In genomic region chr10:61752111-61753011, GRCh38 we compare ENCODE assay signal across 8 cellular contexts.
DNase-seq lines count a peak whose midpoint lies in the region; ATAC-seq and TF ChIP-seq lines count a peak whose summit lies in the region.

No MANE protein-coding gene starts in this region.

- H3K27ac ChIP-seq in left lung (peak overlapping the region; percentile 30 to 34), esophagus muscularis mucosa (replicated peaks in 1 of 4) (no peak overlapping the region)

- peak overlapping the region; percentile 90 for H3K27ac Mint-ChIP-seq in activated CD8-positive, alpha-beta memory T cell treated with anti-CD3 and anti-CD28 coated beads, Interleukin-2, amount 10 ng/mL, durations not matched to agents 7 days and 5 days
- peak overlapping the region; percentile 85 for H3K27ac Mint-ChIP-seq in activated CD8-positive, alpha-beta T cell treated with anti-CD3 and anti-CD28 coated beads, Interleukin-2, amount 10 ng/mL, durations not matched to agents 7 days and 5 days

- H3K9me3 Mint-ChIP-seq in activated CD8-positive, alpha-beta memory T cell treated with anti-CD3 and anti-CD28 coated beads, Interleukin-2, amount 10 ng/mL, durations not matched to agents 7 days and 5 days (ENCODE audit: low read depth), result no peaks in the 10 kb centered on the region
- H3K9me3 Mint-ChIP-seq in activated CD8-positive, alpha-beta T cell treated with anti-CD3 and anti-CD28 coated beads, Interleukin-2, amount 10 ng/mL, durations not matched to agents 7 days and 5 days (ENCODE audit: insufficient read depth), result no peaks in the 10 kb centered on the region

- H3K27me3 Mint-ChIP-seq in activated CD8-positive, alpha-beta memory T cell treated with anti-CD3 and anti-CD28 coated beads, Interleukin-2, amount 10 ng/mL, durations not matched to agents 7 days and 5 days, result no peaks in the 10 kb centered on the region
- no peaks in the 10 kb centered on the region for H3K27me3 Mint-ChIP-seq in activated CD8-positive, alpha-beta T cell treated with anti-CD3 and anti-CD28 coated beads, Interleukin-2, amount 10 ng/mL, durations not matched to agents 7 days and 5 days (ENCODE audit: low read depth)

- H3K27me3 ChIP-seq in left lung (no peaks in the 10 kb centered on the region), esophagus muscularis mucosa (no peaks in the 10 kb centered on the region)

- peak; percentile 47 for ATAC-seq in activated CD8-positive, alpha-beta memory T cell treated with anti-CD3 and anti-CD28 coated beads, Interleukin-2, amount 10 ng/mL, durations not matched to agents 7 days and 5 days
- peak; percentile 64 for ATAC-seq in HG03196 (IDR thresholded peaks at IDR 0.05; ENCODE audit: unreplicated experiment)
- peak; percentile 43 for ATAC-seq in activated CD8-positive, alpha-beta T cell treated with anti-CD3 and anti-CD28 coated beads, Interleukin-2, amount 10 ng/mL, durations not matched to agents 7 days and 5 days
- ATAC-seq in left lung, result peak; percentile 80

- no peak for TF ChIP-seq EP300 in esophagus muscularis mucosa (IDR thresholded peaks at IDR 0.05)

- no peaks in the 10 kb centered on the region for H3K9me3 ChIP-seq in left lung
- no peaks in the 10 kb centered on the region for H3K9me3 ChIP-seq in esophagus muscularis mucosa

- peaks cover 2% of the 10 kb centered on the region for H3K36me3 Mint-ChIP-seq in activated CD8-positive, alpha-beta memory T cell treated with anti-CD3 and anti-CD28 coated beads, Interleukin-2, amount 10 ng/mL, durations not matched to agents 7 days and 5 days
- H3K36me3 Mint-ChIP-seq in activated CD8-positive, alpha-beta T cell treated with anti-CD3 and anti-CD28 coated beads, Interleukin-2, amount 10 ng/mL, durations not matched to agents 7 days and 5 days (ENCODE audit: low read depth), result peaks cover 2% of the 10 kb centered on the region

- POLR2A ChIA-PET in activated CD8-positive, alpha-beta T cell treated with anti-CD3 and anti-CD28 coated beads, Interleukin-2, amount 10 ng/mL, durations not matched to agents 7 days and 5 days (lab: Charles Lee), result interaction anchor here (0.8 to 1.9 kb wide), 2 partner anchors 150 to 974 kb away, joined by 3 to 5 read pairs; partner anchors contain the start of gene CDK1

- peaks cover 16 to 19% of the 10 kb centered on the region in 2 donors for H3K4me1 ChIP-seq in left lung
- H3K4me1 ChIP-seq in esophagus muscularis mucosa, result peaks cover 0 to 47% (median 40%) of the 10 kb centered on the region in 4 donors

- H3K4me3 ChIP-seq in left lung (no peak overlapping the region), esophagus muscularis mucosa (no peak overlapping the region)

- TF ChIP-seq POLR2A in esophagus muscularis mucosa (IDR thresholded peaks at IDR 0.05; ENCODE audit: low read depth), result no peak

- intact Hi-C loops in left lung (cut with DNase I), result no loop called here
- intact Hi-C loops in esophagus muscularis mucosa (cut with DNase I), result loop anchor here (5.0 kb wide), 1 partner anchor 495 kb away; no protein-coding TSS in a partner anchor

- no peaks in the 10 kb centered on the region for H3K36me3 ChIP-seq in left lung
- no peaks in the 10 kb centered on the region for H3K36me3 ChIP-seq in esophagus muscularis mucosa

- H3K4me3 Mint-ChIP-seq in activated CD8-positive, alpha-beta memory T cell treated with anti-CD3 and anti-CD28 coated beads, Interleukin-2, amount 10 ng/mL, durations not matched to agents 7 days and 5 days, result peak overlapping the region; percentile 32
- H3K4me3 Mint-ChIP-seq in activated CD8-positive, alpha-beta T cell treated with anti-CD3 and anti-CD28 coated beads, Interleukin-2, amount 10 ng/mL, durations not matched to agents 7 days and 5 days, result peak overlapping the region; percentile 48

- CTCF ChIA-PET in activated CD8-positive, alpha-beta memory T cell treated with anti-CD3 and anti-CD28 coated beads, Interleukin-2, amount 10 ng/mL, durations not matched to agents 7 days and 5 days (lab: Charles Lee), result interaction anchor here (0.8 to 3.7 kb wide), 13 partner anchors 10 to 151 kb away, joined by 3 to 44 read pairs (median 6); no protein-coding TSS in a partner anchor
- CTCF ChIA-PET in activated CD8-positive, alpha-beta T cell treated with anti-CD3 and anti-CD28 coated beads, Interleukin-2, amount 10 ng/mL, durations not matched to agents 7 days and 5 days (lab: Charles Lee), result interaction anchor here (1.0 to 8.4 kb wide), 22 partner anchors 9 to 512 kb away, joined by 3 to 89 read pairs (median 6); no protein-coding TSS in a partner anchor

- 67% methylated on average over 6 of the region's 6 CpGs for WGBS in esophagus muscularis mucosa

- no peak for TF ChIP-seq CTCF in left lung (IDR thresholded peaks at IDR 0.05)
- TF ChIP-seq CTCF in esophagus muscularis mucosa (IDR thresholded peaks at IDR 0.05), result no peak

- no peak for DNase-seq in activated CD8-positive, alpha-beta memory T cell treated with anti-CD3 and anti-CD28 coated beads, Interleukin-2, amount 10 ng/mL, durations not matched to agents 7 days and 5 days
- no peak for DNase-seq in activated CD8-positive, alpha-beta memory T cell treated with anti-CD3 and anti-CD28 coated beads, Interleukin-2, amount 50 U/mL, for 4 hours
- no peak for DNase-seq in activated CD8-positive, alpha-beta T cell treated with anti-CD3 and anti-CD28 coated beads, Interleukin-2, amount 10 ng/mL, durations not matched to agents 7 days and 5 days
- DNase-seq in left lung, result no peak
- DNase-seq in NCI-H510A (lab: John Stamatoyannopoulos, UW), result no peak
- DNase-seq in effector CD8-positive, alpha-beta T cell (lab: John Stamatoyannopoulos, UW), result no peak
- DNase-seq in esophagus muscularis mucosa (ENCODE audit: extremely low spot score), result no peak

- peaks cover 26% of the 10 kb centered on the region for H3K4me1 Mint-ChIP-seq in activated CD8-positive, alpha-beta memory T cell treated with anti-CD3 and anti-CD28 coated beads, Interleukin-2, amount 10 ng/mL, durations not matched to agents 7 days and 5 days
- peaks cover 29% of the 10 kb centered on the region for H3K4me1 Mint-ChIP-seq in activated CD8-positive, alpha-beta T cell treated with anti-CD3 and anti-CD28 coated beads, Interleukin-2, amount 10 ng/mL, durations not matched to agents 7 days and 5 days (ENCODE audit: low read depth)

Comparison
In these comparisons a context has a peak if more than half of its experiments do, and no peak if none do; other contexts are left out.
1. H3K27ac ChIP-seq: peak in left lung (2 of 2); none in esophagus muscularis mucosa (0 of 4).
2. Peak in every context shown above with its lines, with median percentiles within 50 percentile points of each other: ATAC-seq.